ENCODE assay signal across 8 cellular contexts in genomic region chr7:25180946-25181345, GRCh38. TPM values are rescaled to one million over a fixed set of nuclear protein-coding genes. Genes with fewer than 3 reads are reported as not detected.
DNase-seq lines count a peak whose midpoint lies in the region; ATAC-seq and TF ChIP-seq lines count a peak whose summit lies in the region.

No MANE protein-coding gene starts in this region.

- CTCF ChIA-PET in CD4-positive, alpha-beta memory T cell (lab: Charles Lee; ENCODE audit: partially characterized antibody), result interaction anchor here (0.6 to 2.3 kb wide), 12 partner anchors 8 to 1656 kb away, joined by 3 to 9 read pairs (median 4); partner anchors contain the start of gene CYCS

- H3K4me2 ChIP-seq in MM.1S (ENCODE audit: low read depth, low read length), result peak overlapping the region; percentile 92
- no peak overlapping the region for H3K4me2 ChIP-seq in parathyroid adenoma (ENCODE audit: low read length)

- H3K27me3 Mint-ChIP-seq in CD4-positive, alpha-beta memory T cell, result peaks cover 0 to 3% of the 10 kb centered on the region in 2 donors

- intact Hi-C loops in CD4-positive, alpha-beta memory T cell (cut with micrococcal nuclease), result loop anchor here (1.0 to 10.0 kb wide), 4 partner anchors 56 to 1646 kb away; partner anchors contain the start of genes CYCS, OSBPL3, PALS2 and TRA2A

- H3K4me3 Mint-ChIP-seq in CD4-positive, alpha-beta memory T cell, result peak overlapping the region; percentile 88 to 95 (median 92)

- no peaks in the 10 kb centered on the region for H4K20me1 ChIP-seq in MM.1S (ENCODE audit: insufficient read depth, low read length)

- no peak for DNase-seq in CD4-positive, alpha-beta memory T cell
- DNase-seq in MM.1S, result no peak
- DNase-seq in erythroblast (lab: John Stamatoyannopoulos, UW), result no peak
- DNase-seq in epidermal melanocyte (ENCODE audit: insufficient read length, low spot score), result no peak
- DNase-seq in HuH-7 (ENCODE audit: low spot score), result no peak

- ATAC-seq in HG03159 (IDR thresholded peaks at IDR 0.05; ENCODE audit: unreplicated experiment), result no peak

- peak overlapping the region; percentile 99 for H2AFZ ChIP-seq in MM.1S (ENCODE audit: low read length)
- peak overlapping the region; percentile 100 for H2AFZ ChIP-seq in parathyroid adenoma

- TF ChIP-seq CTCF in MM.1S (IDR thresholded peaks at IDR 0.05; ENCODE audit: low read length), result no peak
- no peak for TF ChIP-seq CTCF in parathyroid adenoma (IDR thresholded peaks at IDR 0.05)

- POLR2A ChIA-PET in CD4-positive, alpha-beta memory T cell (lab: Charles Lee; ENCODE audit: partially characterized antibody), result interaction anchor here (1.5 kb wide), 1 partner anchor 11 kb away, joined by 3 read pairs; no protein-coding TSS in a partner anchor

- peaks cover 12% of the 10 kb centered on the region for H3K4me1 ChIP-seq in CD4-positive, alpha-beta memory T cell (ENCODE audit: insufficient read depth, low read length)
- H3K4me1 ChIP-seq in MM.1S (ENCODE audit: low read length), result peaks cover 6% of the 10 kb centered on the region
- peaks cover 4 to 5% of the 10 kb centered on the region in 2 donors for H3K4me1 ChIP-seq in duodenal mucosa (ENCODE audit: control insufficient read depth in 1 of 2, insufficient read depth in 2 of 2, low read length in 2 of 2)
- H3K4me1 ChIP-seq in parathyroid adenoma, result peaks cover 10% of the 10 kb centered on the region

- H3K36me3 Mint-ChIP-seq in CD4-positive, alpha-beta memory T cell, result peaks cover 0 to 5% of the 10 kb centered on the region in 2 donors

- TF ChIP-seq POLR2A in erythroblast (IDR thresholded peaks at IDR 0.05; ENCODE audit: low read length), result no peak

- H3K4me1 Mint-ChIP-seq in CD4-positive, alpha-beta memory T cell, result peaks cover 5 to 27% (median 18%) of the 10 kb centered on the region in 4 donors

- peaks cover 0 to 2% (median 0%) of the 10 kb centered on the region in 8 donors for H3K9me3 Mint-ChIP-seq in CD4-positive, alpha-beta memory T cell

- H3K36me3 ChIP-seq in CD4-positive, alpha-beta memory T cell (ENCODE audit: insufficient read depth, low read length), result no peaks in the 10 kb centered on the region
- no peaks in the 10 kb centered on the region for H3K36me3 ChIP-seq in MM.1S (replicated peaks; ENCODE audit: insufficient read depth, low read length)
- H3K36me3 ChIP-seq in duodenal mucosa (ENCODE audit: control insufficient read depth in 1 of 2, insufficient read depth in 2 of 2, low read length in 2 of 2), result no peaks in the 10 kb centered on the region
- H3K36me3 ChIP-seq in parathyroid adenoma (ENCODE audit: control insufficient read depth, insufficient read depth, low read length), result no peaks in the 10 kb centered on the region

- no peaks in the 10 kb centered on the region for H3K79me2 ChIP-seq in MM.1S (ENCODE audit: low read length)
- H3K79me2 ChIP-seq in parathyroid adenoma, result no peaks in the 10 kb centered on the region

- no peak overlapping the region for H3K9ac ChIP-seq in MM.1S (ENCODE audit: low read length)
- peak overlapping the region in 1 of 2 donors; percentile 72 for H3K9ac ChIP-seq in duodenal mucosa (ENCODE audit: low read depth in 1 of 2, low read length in 2 of 2)
- H3K9ac ChIP-seq in parathyroid adenoma, result peak overlapping the region; percentile 47

- H3K27me3 ChIP-seq in CD4-positive, alpha-beta memory T cell (ENCODE audit: insufficient read depth, low read length), result no peaks in the 10 kb centered on the region
- H3K27me3 ChIP-seq in MM.1S (replicated peaks; ENCODE audit: insufficient read depth, low read length), result no peaks in the 10 kb centered on the region
- no peaks in the 10 kb centered on the region for H3K27me3 ChIP-seq in duodenal mucosa (ENCODE audit: control insufficient read depth in 1 of 2, insufficient read depth in 2 of 2, low read length in 2 of 2)
- H3K27me3 ChIP-seq in parathyroid adenoma (ENCODE audit: control insufficient read depth, insufficient read depth, low read length), result no peaks in the 10 kb centered on the region

- H3K9me3 ChIP-seq in CD4-positive, alpha-beta memory T cell (ENCODE audit: control insufficient read depth in 1 of 2, low read length in 2 of 2), result no peaks in the 10 kb centered on the region
- H3K9me3 ChIP-seq in MM.1S (replicated peaks; ENCODE audit: insufficient read depth, low read length), result no peaks in the 10 kb centered on the region
- no peaks in the 10 kb centered on the region for H3K9me3 ChIP-seq in duodenal mucosa (ENCODE audit: control insufficient read depth in 1 of 2, low read length in 2 of 2)
- H3K9me3 ChIP-seq in parathyroid adenoma (ENCODE audit: control insufficient read depth, low read length), result no peaks in the 10 kb centered on the region

- H3K27ac ChIP-seq in CD4-positive, alpha-beta memory T cell (ENCODE audit: low read depth, low read length), result peak overlapping the region; percentile 68
- H3K27ac ChIP-seq in MM.1S (ENCODE audit: low read length), result no peak overlapping the region
- no peak overlapping the region for H3K27ac ChIP-seq in duodenal mucosa (ENCODE audit: low read depth, low read length)
- no peak overlapping the region for H3K27ac ChIP-seq in parathyroid adenoma

- H3K9me2 ChIP-seq in MM.1S (replicated peaks; ENCODE audit: insufficient read depth, low read length), result no peaks in the 10 kb centered on the region

- H3K27ac Mint-ChIP-seq in CD4-positive, alpha-beta memory T cell, result peak overlapping the region; percentile 76 to 96 (median 93)

- H3K4me3 ChIP-seq in CD4-positive, alpha-beta memory T cell (ENCODE audit: low read length in 2 of 2), result peak overlapping the region; percentile 45 to 71
- H3K4me3 ChIP-seq in MM.1S (ENCODE audit: low read length), result peak overlapping the region; percentile 72
- H3K4me3 ChIP-seq in duodenal mucosa (ENCODE audit: low read depth in 1 of 2, low read length in 2 of 2), result peak overlapping the region; percentile 75 to 86
- peak overlapping the region; percentile 62 for H3K4me3 ChIP-seq in parathyroid adenoma (ENCODE audit: low read depth, low read length)

- no peaks in the 10 kb centered on the region for H3F3A ChIP-seq in MM.1S (ENCODE audit: insufficient read depth, low read length)

RNA-seq across cellular contexts. Expression of gene NPVF, which starts 47.3 kb away (rescaled TPM):
- not detected for total RNA-seq in CD4-positive, alpha-beta memory T cell
- polyA plus RNA-seq in CD4-positive, alpha-beta memory T cell, result not detected

RNA-seq across cellular contexts. Expression of gene CYCS, which starts 55.9 kb away (rescaled TPM):
- 10 to 100 TPM; 46.9 to 54.2 TPM for total RNA-seq in CD4-positive, alpha-beta memory T cell
- polyA plus RNA-seq in CD4-positive, alpha-beta memory T cell, result 100 to 1,000 TPM; 110 to 157 TPM
